Comparison of ENCODE assay signal across 24 cellular contexts in the genomic region with DNA sequence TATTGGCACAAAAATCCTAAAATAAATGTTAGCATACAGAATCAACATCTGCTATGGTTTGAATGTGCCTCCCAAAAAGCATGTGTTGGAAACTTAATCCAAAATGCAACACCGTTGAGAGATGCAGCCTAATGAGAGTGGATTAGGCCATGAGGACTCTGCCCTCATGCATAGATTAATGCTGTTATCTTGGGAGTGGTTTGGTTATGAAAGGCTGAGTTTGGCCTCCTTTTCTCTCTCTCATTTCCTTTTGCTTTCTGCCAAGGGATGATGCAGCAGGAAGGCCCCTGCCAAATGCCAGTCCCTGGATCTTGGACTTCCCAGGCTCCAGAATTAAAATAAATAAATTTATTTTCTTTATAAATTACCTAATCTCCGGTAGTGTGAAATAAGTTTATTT. TPM values are rescaled to one million over a fixed set of nuclear protein-coding genes. Genes with fewer than 3 reads are reported as not detected.
DNase-seq lines count a peak whose midpoint lies in the region; ATAC-seq and TF ChIP-seq lines count a peak whose summit lies in the region.
"Had no signal": no experiment of that assay in that cellular context is flagged by ENCODE, and none has a peak within 500 bp of the region (broad histone marks: within the 10 kb centered on the region; RNA-seq: fewer than 3 reads in every experiment).

No MANE protein-coding gene starts in this region.

- DNase-seq in DMS 273 (lab: John Stamatoyannopoulos, UW; ENCODE audit: unreplicated experiment) (peak; percentile 1), DMS 273 treated with DMSO at 0.1 percent for 48 hours (lab: John Stamatoyannopoulos, UW) (no peak), PC-3 (no peak), iris pigment epithelial cell (ENCODE audit: low read depth) (peak; percentile 22), testis (peak; percentile 4), dermis blood vessel endothelial cell (no peak)
- DNase-seq: 8988T; activated CD4-positive, CD25-positive, alpha-beta regulatory T cell treated with anti-CD3 and anti-CD28 coated beads, Interleukin-2, amount 50 U/mL, for 72 hours; activated CD8-positive, alpha-beta memory T cell treated with anti-CD3 and anti-CD28 coated beads for 24 hours; activated naive CD4-positive, alpha-beta T cell treated with anti-CD3 and anti-CD28 coated beads for 36 hours; activated T-cell treated with anti-CD3 and anti-CD28 coated beads, Interleukin-2, amount 50 U/mL, for 4 hours; AML-193; amygdala; CD8-positive, alpha-beta memory T cell; foreskin keratinocyte; NCI-H1417; NCI-H510A; stimulated activated naive CD4-positive, alpha-beta T cell treated with Interleukin-2 at 50 U/mL for 16 hours; SW 1271 had no signal

- H3K36me3 ChIP-seq in PC-3 (ENCODE audit: low read depth, low read length) (no peaks in the 10 kb centered on the region), testis (ENCODE audit: low read depth, missing control alignments) (no peaks in the 10 kb centered on the region)

- intact Hi-C loops in PC-3 (cut with micrococcal nuclease) (no loop called here), testis (cut with DNase I; ENCODE audit: low total_unique reads) (no loop called here)

- no peak for TF ChIP-seq CTCF in PC-3 (conservative IDR thresholded peaks at IDR 0.05; ENCODE audit: low read depth, low read length)
- no peak for TF ChIP-seq CTCF in testis (IDR thresholded peaks at IDR 0.05)

- no peak overlapping the region for H3K4me3 ChIP-seq in PC-3 (ENCODE audit: low read length)
- H3K4me3 ChIP-seq in testis = no peak overlapping the region
- H3K4me3 ChIP-seq: hepatocyte, lung, skin epidermis had no signal

- H3K27me3 ChIP-seq in PC-3 (ENCODE audit: low read length) (no peaks in the 10 kb centered on the region), testis (no peaks in the 10 kb centered on the region)
- H3K27me3 ChIP-seq: foreskin keratinocyte, hepatocyte had no signal

- no peaks in the 10 kb centered on the region for H3F3A ChIP-seq in PC-3 (ENCODE audit: low read length, unreplicated experiment)

- CTCF ChIA-PET in PC-3 (lab: Charles Lee) = no interaction called here

- no peaks in the 10 kb centered on the region for H3K79me2 ChIP-seq in PC-3 (ENCODE audit: low read length)

- no peak overlapping the region for H3K9ac ChIP-seq in PC-3 (ENCODE audit: low read length)

- H4K20me1 ChIP-seq in PC-3 (ENCODE audit: low read length) = no peaks in the 10 kb centered on the region

- BruUV-seq in PC-3 (replicated peaks; lab: Mats Ljungman, UMichigan) = no TSS peak

- WGBS in testis, 2 donors = 79 to 83% methylated on average over 2 of the region's 2 CpGs

- no peak overlapping the region for H2AFZ ChIP-seq in PC-3 (ENCODE audit: low read length)
- H2AFZ ChIP-seq: hepatocyte had no signal

- POLR2A ChIA-PET in PC-3 (lab: Charles Lee; ENCODE audit: unreplicated experiment) = no interaction called here

- no peak for TF ChIP-seq POLR2A in testis (IDR thresholded peaks at IDR 0.05)

- H3K9me3 ChIP-seq in PC-3 (ENCODE audit: low read length) (no peaks in the 10 kb centered on the region), testis (no peaks in the 10 kb centered on the region)

- peaks cover 25% of the 10 kb centered on the region for H3K4me1 ChIP-seq in PC-3 (ENCODE audit: insufficient read depth, low read length)
- H3K4me1 ChIP-seq in testis = no peaks in the 10 kb centered on the region
- H3K4me1 ChIP-seq: foreskin keratinocyte had no signal

- H3K9me2 ChIP-seq in PC-3 (replicated peaks; ENCODE audit: low read length) = no peaks in the 10 kb centered on the region

- H3K27ac ChIP-seq in PC-3 (ENCODE audit: low read length) (peak overlapping the region; percentile 2; the same call in 1 of the 2 replicates), testis (no peak overlapping the region)
- H3K27ac ChIP-seq: foreskin keratinocyte, hepatocyte, skin epidermis had no signal

- peak; percentile 41; the same call in 1 of the 2 replicates for ATAC-seq in PC-3
- no peak for ATAC-seq in HG03520 (IDR thresholded peaks at IDR 0.05; ENCODE audit: unreplicated experiment)
- ATAC-seq in HG03159 (IDR thresholded peaks at IDR 0.05; ENCODE audit: unreplicated experiment) = no peak
- ATAC-seq: activated T-cell treated with anti-CD3 and anti-CD28 coated beads, Interleukin-2, amount 50 U/mL, for 4 hours; foreskin keratinocyte had no signal

- H3K4me2 ChIP-seq in PC-3 (ENCODE audit: low read length) = no peak overlapping the region
- H3K4me2 ChIP-seq: hepatocyte had no signal

RNA-seq across cellular contexts. Expression of a gene that starts 49.4 kb away (rescaled TPM):
- total RNA-seq in PC-3 (2014; rRNA removed) (9.9 and 15.6 TPM in 2 replicates), testis (10 to 100 TPM in 1 of 2 donors, 1 to 10 TPM in 1; 10.0 to 11.1 TPM), dermis blood vessel endothelial cell (45.1 and 60.0 TPM in 2 replicates)
- 17.9 TPM for polyA plus RNA-seq in testis (ENCODE audit: insufficient read depth, low read depth, low replicate concordance)

Comparison
In these comparisons a context has a peak if more than half of its experiments do, and no peak if none do; other contexts are left out.
1. DNase-seq: peak in DMS 273 (single experiment), iris pigment epithelial cell (single experiment) and testis (single experiment); none in DMS 273 treated with DMSO at 0.1 percent for 48 hours (single experiment), PC-3 (single experiment) and dermis blood vessel endothelial cell (single experiment).